7 cellular contexts compared by ENCODE assay signal in genomic region chr20:3209946-3210317, GRCh38. TPM values are rescaled to one million over a fixed set of nuclear protein-coding genes. Genes with fewer than 3 reads are reported as not detected.
DNase-seq lines count a peak whose midpoint lies in the region; ATAC-seq and TF ChIP-seq lines count a peak whose summit lies in the region.

No MANE protein-coding gene starts in this region.

- peak overlapping the region; percentile 95 for H3K4me2 ChIP-seq in H9 (ENCODE audit: insufficient read depth, insufficient read length, low read length)

- H3K9me3 ChIP-seq in H9 (ENCODE audit: control insufficient read depth, low read depth, low read length) (no peaks in the 10 kb centered on the region), SJSA1 (replicated peaks) (no peaks in the 10 kb centered on the region)

- H3K27me3 Mint-ChIP-seq in H9 (ENCODE audit: low read depth) (no peaks in the 10 kb centered on the region), nephron progenitor cell (ENCODE audit: low read depth, poor library complexity) (peaks cover 5% of the 10 kb centered on the region)

- no peak overlapping the region for H2AK5ac ChIP-seq in H9 (ENCODE audit: insufficient read length, low read length)

- no peak overlapping the region for H3K56ac ChIP-seq in H9 (ENCODE audit: insufficient read length, low read depth, low read length)

- no peak overlapping the region for H2BK5ac ChIP-seq in H9 (ENCODE audit: insufficient read length, low read length)

- H3K4me1 Mint-ChIP-seq in H9 (peaks cover 10 to 18% of the 10 kb centered on the region in 2 experiments; a peak in 3 of 4 replicates), nephron progenitor cell (peaks cover 38% of the 10 kb centered on the region)

- H4K20me1 ChIP-seq in H9 (ENCODE audit: control insufficient read depth, insufficient read depth, insufficient read length) = peaks cover 4% of the 10 kb centered on the region

- ATAC-seq in esophagus mucosa = peak; percentile 48

- no peak overlapping the region for H3K4ac ChIP-seq in H9 (ENCODE audit: low read depth, low read length)

- peak overlapping the region in 1 of 3 experiments; percentile 99; a peak in 1 of 7 replicates for H3K27ac Mint-ChIP-seq in H9
- H3K27ac Mint-ChIP-seq in nephron progenitor cell = no peak overlapping the region

- H3T11ph ChIP-seq in H9 (ENCODE audit: low read length) = no peak overlapping the region

- H3K4me3 ChIP-seq in SJSA1 = peak overlapping the region; percentile 92

- H3K27me3 ChIP-seq in H9 (ENCODE audit: insufficient read depth, low read length) (no peaks in the 10 kb centered on the region), SJSA1 (replicated peaks) (no peaks in the 10 kb centered on the region)

- no peak overlapping the region for H3K27ac ChIP-seq in H9 (ENCODE audit: insufficient read length, low read depth, low read length)
- peak overlapping the region; percentile 88; the same call in 1 of the 2 replicates for H3K27ac ChIP-seq in SJSA1

- H3K14ac ChIP-seq in H9 (ENCODE audit: insufficient read depth, low read length) = no peak overlapping the region

- no CpG with 5 or more reads among the region's 10 CpGs for WGBS in H9 (ENCODE audit: extremely low coverage, insufficient read length, low lambda C conversion rate)

- no peak overlapping the region for H4K91ac ChIP-seq in H9 (ENCODE audit: insufficient read length, low read depth, low read length)

- H2BK15ac ChIP-seq in H9 (ENCODE audit: low read depth, low read length) = no peak overlapping the region

- no peak overlapping the region for H2BK12ac ChIP-seq in H9 (ENCODE audit: insufficient read length, low read depth, low read length)

- H3K79me1 ChIP-seq in H9 (ENCODE audit: insufficient read depth, low read depth, low read length, poor library complexity, severe bottlenecking) = peaks cover 2% of the 10 kb centered on the region

- no peak for TF ChIP-seq CTCF in H9 (conservative IDR thresholded peaks at IDR 0.05)
- no peak for TF ChIP-seq CTCF in nephron progenitor cell (IDR thresholded peaks at IDR 0.05)

- peak overlapping the region; percentile 24 for H3K9ac ChIP-seq in H9 (ENCODE audit: extremely low read depth, insufficient read length, low read length)

- peak overlapping the region; percentile 92 to 98 for H3K4me3 Mint-ChIP-seq in H9
- H3K4me3 Mint-ChIP-seq in nephron progenitor cell = peak overlapping the region; percentile 92

- H3K4me1 ChIP-seq in H9 (ENCODE audit: insufficient read depth, low read length) = no peaks in the 10 kb centered on the region
- H3K4me1 ChIP-seq in SJSA1 (replicated peaks) = peaks cover 15% of the 10 kb centered on the region

- H2AFZ ChIP-seq in H9 (ENCODE audit: low read length) = no peak overlapping the region

- no peaks in the 10 kb centered on the region for H3K9me3 Mint-ChIP-seq in H9
- H3K9me3 Mint-ChIP-seq in nephron progenitor cell = no peaks in the 10 kb centered on the region

- H3K18ac ChIP-seq in H9 (ENCODE audit: insufficient read length, low read depth, low read length) = no peak overlapping the region

- H3K36me3 ChIP-seq in SJSA1 = peaks cover 29% of the 10 kb centered on the region

- peaks cover 14% of the 10 kb centered on the region for H3K23me2 ChIP-seq in H9 (ENCODE audit: insufficient read length, low read depth, low read length, poor library complexity, severe bottlenecking)

- H2BK20ac ChIP-seq in H9 (ENCODE audit: low read depth, low read length, poor library complexity, severe bottlenecking) = no peak overlapping the region

- H3K23ac ChIP-seq in H9 (ENCODE audit: insufficient read length, low read depth, low read length) = no peak overlapping the region

- H2BK120ac ChIP-seq in H9 (ENCODE audit: low read depth, low read length, poor library complexity, severe bottlenecking) = no peak overlapping the region

- H4K8ac ChIP-seq in H9 (replicated peaks; ENCODE audit: insufficient read length, low read depth, low read length) = no peak overlapping the region

- H3K79me2 ChIP-seq in H9 (ENCODE audit: insufficient read depth, low read length) = peaks cover 9% of the 10 kb centered on the region; the same call in 1 of the 2 replicates

- DNase-seq in H9 (no peak), SJSA1 (ENCODE audit: low read depth in 1 of 2, low spot score in 2 of 2) (no peak), nephron progenitor cell (no peak), GOT3 (lab: John Stamatoyannopoulos, UW) (no peak), NCI-H510A treated with DMSO at 0.1 percent for 48 hours (lab: John Stamatoyannopoulos, UW) (no peak)
- DNase-seq in activated CD4-positive, alpha-beta T cell treated with anti-CD3 and anti-CD28 coated beads for 4 hours = no peak

- H3K36me3 Mint-ChIP-seq in H9 (ENCODE audit: insufficient read depth in 1 of 3, low read depth in 3 of 3) (peaks cover 16 to 24% (median 17%) of the 10 kb centered on the region in 3 experiments; a peak in 6 of 7 replicates), nephron progenitor cell (ENCODE audit: low read depth) (peaks cover 18% of the 10 kb centered on the region)

- H4K5ac ChIP-seq in H9 (ENCODE audit: insufficient read length, low read depth, low read length) = no peak overlapping the region

RNA-seq across cellular contexts. Expression of gene ITPA, which starts 0.6 kb away (rescaled TPM):
- total RNA-seq in H9 (2021) (70.2 and 74.5 TPM in 2 replicates), esophagus mucosa (60.6 TPM)
- total RNA-seq in SJSA1 (2014; rRNA removed; shearing (Covaris generic)) = 59.3 and 78.0 TPM in 2 replicates

RNA-seq across cellular contexts. Expression of gene DDRGK1, which starts 5.5 kb away (rescaled TPM):
- 56.2 and 58.1 TPM in 2 replicates for total RNA-seq in H9 (2021)
- 28.2 and 29.1 TPM in 2 replicates for total RNA-seq in SJSA1 (2014; rRNA removed; shearing (Covaris generic))
- total RNA-seq in esophagus mucosa = 47.8 TPM

RNA-seq across cellular contexts. Expression of gene SLC4A11, which starts 29.1 kb away (rescaled TPM):
- total RNA-seq in H9 (2021) (25.5 and 29.4 TPM in 2 replicates), esophagus mucosa (20.0 TPM)
- 0.24 TPM in 1 of 2 replicates, not detected in the other for total RNA-seq in SJSA1 (2014; rRNA removed; shearing (Covaris generic))

RNA-seq across cellular contexts. Expression of gene LZTS3, which starts 36.6 kb away (rescaled TPM):
- 19.2 and 20.8 TPM in 2 replicates for total RNA-seq in H9 (2021)
- 3.9 and 6.1 TPM in 2 replicates for total RNA-seq in SJSA1 (2014; rRNA removed; shearing (Covaris generic))
- total RNA-seq in esophagus mucosa = 1.3 TPM

RNA-seq across cellular contexts. Expression of gene FASTKD5, which starts 50.3 kb away (rescaled TPM):
- 25.0 and 27.1 TPM in 2 replicates for total RNA-seq in H9 (2021)
- 15.5 and 26.3 TPM in 2 replicates for total RNA-seq in SJSA1 (2014; rRNA removed; shearing (Covaris generic))
- 7.6 TPM for total RNA-seq in esophagus mucosa

Comparison
In these comparisons a context has a peak if more than half of its experiments do, and no peak if none do; other contexts are left out.
1. RNA of gene SLC4A11, which starts 29.1 kb away (total RNA-seq): 25.5 to 29.4 TPM in H9 and 20.0 TPM in esophagus mucosa (single experiment); 0.24 TPM in SJSA1; every median in the first group is over 10 times any median in the second.